2 cellular contexts compared by ENCODE assay signal in genomic region chr10:36492590-36493510, GRCh38.
A peak's percentile ranks its signal among the peaks of the same experiment; 100 is the strongest.
TF ChIP-seq lines count a peak whose summit lies in the region.

No MANE protein-coding gene starts in this region.

TF ChIP-seq in IMR-90, 13 proteins besides CTCF, POLR2A, EP300 and RAD21:
- TF ChIP-seq BHLHE40 (IDR thresholded peaks at IDR 0.05; ENCODE audit: low read depth, low read length) (peak; percentile 66), ELK1 (IDR thresholded peaks at IDR 0.05; ENCODE audit: borderline replicate concordance, low read depth, low read length) (no peak), FOS (IDR thresholded peaks at IDR 0.05; ENCODE audit: low read depth, low read length) (peak; percentile 22; the same call in 1 of the 2 replicates)

TF ChIP-seq in HepG2, 621 proteins besides CTCF, POLR2A, EP300 and RAD21:
- TF ChIP-seq, protein P1, sequence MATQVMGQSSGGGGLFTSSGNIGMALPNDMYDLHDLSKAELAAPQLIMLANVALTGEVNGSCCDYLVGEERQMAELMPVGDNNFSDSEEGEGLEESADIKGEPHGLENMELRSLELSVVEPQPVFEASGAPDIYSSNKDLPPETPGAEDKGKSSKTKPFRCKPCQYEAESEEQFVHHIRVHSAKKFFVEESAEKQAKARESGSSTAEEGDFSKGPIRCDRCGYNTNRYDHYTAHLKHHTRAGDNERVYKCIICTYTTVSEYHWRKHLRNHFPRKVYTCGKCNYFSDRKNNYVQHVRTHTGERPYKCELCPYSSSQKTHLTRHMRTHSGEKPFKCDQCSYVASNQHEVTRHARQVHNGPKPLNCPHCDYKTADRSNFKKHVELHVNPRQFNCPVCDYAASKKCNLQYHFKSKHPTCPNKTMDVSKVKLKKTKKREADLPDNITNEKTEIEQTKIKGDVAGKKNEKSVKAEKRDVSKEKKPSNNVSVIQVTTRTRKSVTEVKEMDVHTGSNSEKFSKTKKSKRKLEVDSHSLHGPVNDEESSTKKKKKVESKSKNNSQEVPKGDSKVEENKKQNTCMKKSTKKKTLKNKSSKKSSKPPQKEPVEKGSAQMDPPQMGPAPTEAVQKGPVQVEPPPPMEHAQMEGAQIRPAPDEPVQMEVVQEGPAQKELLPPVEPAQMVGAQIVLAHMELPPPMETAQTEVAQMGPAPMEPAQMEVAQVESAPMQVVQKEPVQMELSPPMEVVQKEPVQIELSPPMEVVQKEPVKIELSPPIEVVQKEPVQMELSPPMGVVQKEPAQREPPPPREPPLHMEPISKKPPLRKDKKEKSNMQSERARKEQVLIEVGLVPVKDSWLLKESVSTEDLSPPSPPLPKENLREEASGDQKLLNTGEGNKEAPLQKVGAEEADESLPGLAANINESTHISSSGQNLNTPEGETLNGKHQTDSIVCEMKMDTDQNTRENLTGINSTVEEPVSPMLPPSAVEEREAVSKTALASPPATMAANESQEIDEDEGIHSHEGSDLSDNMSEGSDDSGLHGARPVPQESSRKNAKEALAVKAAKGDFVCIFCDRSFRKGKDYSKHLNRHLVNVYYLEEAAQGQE (IDR thresholded peaks at IDR 0.05; ENCODE audit: borderline replicate concordance in 1 of 2, low read depth in 1 of 2, low read length in 2 of 2) = no peak
- TF ChIP-seq KAT8 (CRISPR knock-in tag; IDR thresholded peaks at IDR 0.05) = no peak
- no peak for TF ChIP-seq ZNF552 (CRISPR knock-in tag; IDR thresholded peaks at IDR 0.05; ENCODE audit: borderline replicate concordance)
- TF ChIP-seq SNAPC4 (CRISPR knock-in tag; IDR thresholded peaks at IDR 0.05) = no peak
- TF ChIP-seq DBP (CRISPR knock-in tag; IDR thresholded peaks at IDR 0.05; ENCODE audit: not compliant biosample characterization) = no peak
- TF ChIP-seq TRIM22 (IDR thresholded peaks at IDR 0.05) = no peak
- no peak for TF ChIP-seq ZNF432 (CRISPR knock-in tag; IDR thresholded peaks at IDR 0.05; ENCODE audit: borderline replicate concordance)
- TF ChIP-seq KAT7 (CRISPR knock-in tag; IDR thresholded peaks at IDR 0.05; ENCODE audit: borderline replicate concordance) = no peak
- no peak for TF ChIP-seq ZBTB7A (CRISPR knock-in tag; IDR thresholded peaks at IDR 0.05)
- no peak for TF ChIP-seq ZNF235 (CRISPR knock-in tag; IDR thresholded peaks at IDR 0.05; ENCODE audit: borderline replicate concordance)
- TF ChIP-seq POLR2AphosphoS5 (IDR thresholded peaks at IDR 0.05; ENCODE audit: low read depth, low read length) = no peak
- TF ChIP-seq BRD4 (CRISPR knock-in tag; IDR thresholded peaks at IDR 0.05) = no peak
- TF ChIP-seq CAMTA2 (CRISPR knock-in tag; IDR thresholded peaks at IDR 0.05; ENCODE audit: borderline replicate concordance) = no peak
- no peak for TF ChIP-seq SRF (IDR thresholded peaks at IDR 0.05; ENCODE audit: low read depth, low read length)
- no peak for TF ChIP-seq ZNF672 (CRISPR knock-in tag; IDR thresholded peaks at IDR 0.05)
